Comparison of ENCODE assay signal across 2 cellular contexts in genomic region chr7:123735539-123735938, GRCh38.
TF ChIP-seq lines count a peak whose summit lies in the region.

No MANE protein-coding gene starts in this region.

TF ChIP-seq in HEK293, 187 proteins besides CTCF, POLR2A, EP300 and RAD21 (continued from another document):
- TF ChIP-seq INSM2 (tag by site-specific recombination; IDR thresholded peaks at IDR 0.05) = no peak
TF ChIP-seq in HEK293: peak in this region for 2.

TF ChIP-seq in K562, 482 proteins besides CTCF, POLR2A, EP300 and RAD21 (continued from another document):
- TF ChIP-seq CHAMP1 (IDR thresholded peaks at IDR 0.05) (peak; percentile 88), ZNF280A (IDR thresholded peaks at IDR 0.05; ENCODE audit: low read depth, partially characterized antibody) (peak; percentile 70), MYBL2 (IDR thresholded peaks at IDR 0.05; ENCODE audit: low read depth) (peak; percentile 41; the same call in 1 of the 2 replicates), MYBL2 (CRISPR knock-in tag; IDR thresholded peaks at IDR 0.05; ENCODE audit: borderline replicate concordance) (no peak), NFE2 (IDR thresholded peaks at IDR 0.05; ENCODE audit: low read depth) (no peak), KDM4B (IDR thresholded peaks at IDR 0.05; ENCODE audit: borderline replicate concordance in 2 of 2, low read depth in 1 of 2) (no peak), GATAD2B (IDR thresholded peaks at IDR 0.05; ENCODE audit: borderline replicate concordance) (no peak), TRIM28 (IDR thresholded peaks at IDR 0.05) (peak; percentile 84; the same call in 1 of the 2 replicates), RFX5 (IDR thresholded peaks at IDR 0.05; ENCODE audit: low read depth, low read length) (no peak), ZNF407 (IDR thresholded peaks at IDR 0.05; ENCODE audit: low read depth) (no peak), NBN (IDR thresholded peaks at IDR 0.05; ENCODE audit: low read depth) (no peak), PHTF2 (CRISPR knock-in tag; IDR thresholded peaks at IDR 0.05) (no peak), RNF2 (IDR thresholded peaks at IDR 0.05) (no peak), ZNF445 (CRISPR knock-in tag; IDR thresholded peaks at IDR 0.05; ENCODE audit: low read depth) (no peak), RBM39 (optimal IDR thresholded peaks at IDR 0.05; ENCODE audit: low read depth, low read length) (no peak), EWSR1 (IDR thresholded peaks at IDR 0.05; ENCODE audit: borderline replicate concordance, low read depth, partially characterized antibody) (no peak), THRA (IDR thresholded peaks at IDR 0.05) (no peak), MAFF (IDR thresholded peaks at IDR 0.05; ENCODE audit: low read length) (no peak), CC2D1A (IDR thresholded peaks at IDR 0.05) (0 out of 2 replicates have a peak, but pooled peaks have one; percentile 26), CBX5 (IDR thresholded peaks at IDR 0.05; ENCODE audit: borderline replicate concordance, low read depth) (0 out of 2 replicates have a peak, but pooled peaks have one; percentile 31), PRDM10 (IDR thresholded peaks at IDR 0.05; ENCODE audit: partially characterized antibody) (no peak), HMG20A (CRISPR knock-in tag; conservative IDR thresholded peaks at IDR 0.05) (no peak)
TF ChIP-seq in K562: peak in this region for 6.
